Comparison of ENCODE assay signal across 12 cellular contexts in the genomic region with DNA sequence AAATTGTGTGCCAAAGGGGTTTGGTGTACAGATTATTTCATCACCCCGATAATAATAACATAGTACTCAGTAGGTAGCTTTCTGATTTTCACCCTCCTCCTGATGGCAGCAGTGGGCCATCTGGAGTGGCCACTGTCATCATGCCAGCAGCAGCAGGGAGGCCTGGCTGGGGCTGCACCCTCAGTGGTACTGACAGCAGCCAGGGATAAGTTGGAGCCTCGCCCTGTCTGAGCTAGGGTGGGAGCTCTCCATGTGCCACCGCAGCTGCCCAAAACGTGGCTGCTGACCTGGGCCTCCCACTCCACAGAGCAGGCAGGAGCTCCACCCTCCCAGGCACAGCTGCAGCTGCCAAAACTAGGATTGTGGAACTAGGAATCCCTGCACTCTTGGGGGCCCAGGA.
DNase-seq lines count a peak whose midpoint lies in the region; ATAC-seq and TF ChIP-seq lines count a peak whose summit lies in the region.
"Had no signal": no experiment of that assay in that cellular context is flagged by ENCODE, and none has a peak within 500 bp of the region (broad histone marks: within the 10 kb centered on the region; RNA-seq: fewer than 3 reads in every experiment).

No MANE protein-coding gene starts in this region.

- no peaks in the 10 kb centered on the region for H3K9me3 ChIP-seq in neural progenitor cell (ENCODE audit: low read depth)

- no peaks in the 10 kb centered on the region for H3K36me3 ChIP-seq in H7 (replicated peaks; ENCODE audit: control insufficient read depth, insufficient read depth, low read length)
- H3K36me3 ChIP-seq in neural progenitor cell = no peaks in the 10 kb centered on the region

- H3K4me3 Mint-ChIP-seq in neural progenitor cell = no peak overlapping the region
- H3K4me3 Mint-ChIP-seq: T-helper 2 cell treated with Interferon-gamma antibody and Interleukin-4, amounts not matched to agents 5 μg/mL and 100 μg/mL, for 36 hours had no signal

- H3K27ac ChIP-seq in neural progenitor cell = no peak overlapping the region

- H4K20me1 ChIP-seq in neural progenitor cell (ENCODE audit: low read depth) = no peaks in the 10 kb centered on the region

- DNase-seq in ACHN = peak; percentile 25
- DNase-seq in H7 = peak; percentile 10
- DNase-seq in cerebellum (ENCODE audit: low spot score) = peak; percentile 51
- DNase-seq in neural progenitor cell (ENCODE audit: low spot score) = no peak
- no peak for DNase-seq in NCI-H187 (lab: John Stamatoyannopoulos, UW)
- DNase-seq in NAMALWA (ENCODE audit: low spot score) = no peak
- DNase-seq: effector CD4-positive, alpha-beta T cell; stimulated activated CD4-positive, alpha-beta T cell treated with anti-CD3 and anti-CD28 coated beads, Interleukin-4, amount 100 ng/mL, for 1 hour had no signal

- H3K4me2 ChIP-seq in neural progenitor cell = no peak overlapping the region

- no peaks in the 10 kb centered on the region for H3K27me3 Mint-ChIP-seq in neural progenitor cell (ENCODE audit: insufficient read depth, low read depth)

- H3K36me3 Mint-ChIP-seq in neural progenitor cell = no peaks in the 10 kb centered on the region

- H2AFZ ChIP-seq in neural progenitor cell (replicated peaks) = peak overlapping the region; percentile 17

- H3K27ac Mint-ChIP-seq in neural progenitor cell = no peak overlapping the region
- H3K27ac Mint-ChIP-seq: T-helper 2 cell treated with Interferon-gamma antibody and Interleukin-4, amounts not matched to agents 5 μg/mL and 100 μg/mL, for 36 hours had no signal

- no peaks in the 10 kb centered on the region for H3F3A ChIP-seq in neural progenitor cell (ENCODE audit: low read depth)

- H3K27me3 ChIP-seq in H7 (ENCODE audit: control insufficient read depth, insufficient read depth, low read length) (no peaks in the 10 kb centered on the region), neural progenitor cell (no peaks in the 10 kb centered on the region)

- no peak for ATAC-seq in GM21515 (IDR thresholded peaks at IDR 0.05; ENCODE audit: unreplicated experiment)
- ATAC-seq in HG03135 (IDR thresholded peaks at IDR 0.05; ENCODE audit: unreplicated experiment) = no peak
- ATAC-seq: activated CD4-positive, CD25-positive, alpha-beta regulatory T cell treated with anti-CD3 and anti-CD28 coated beads, Interleukin-2, amount 50 U/mL, for 24 hours had no signal

- no peaks in the 10 kb centered on the region for H3K4me1 ChIP-seq in neural progenitor cell

- H3K9ac ChIP-seq in neural progenitor cell = no peak overlapping the region

- H3K79me2 ChIP-seq in neural progenitor cell (ENCODE audit: low read depth) = no peaks in the 10 kb centered on the region

- TF ChIP-seq CTCF in neural progenitor cell (IDR thresholded peaks at IDR 0.05) = peak; percentile 31

- H3K4me1 Mint-ChIP-seq in neural progenitor cell = peaks cover 2% of the 10 kb centered on the region

- in situ Hi-C loops in ACHN (cut with HindIII; ENCODE audit: low pct_ligation_motif_present, low pct_unique_long_range_greater_than_20kb, low sequenced_read_pairs) = no loop called here

- H3K4me3 ChIP-seq in H7 (ENCODE audit: insufficient read depth, low read depth, low read length) (no peak overlapping the region), neural progenitor cell (no peak overlapping the region)

- no peaks in the 10 kb centered on the region for H3K9me3 Mint-ChIP-seq in neural progenitor cell

Comparison
In these comparisons a context has a peak if more than half of its experiments do, and no peak if none do; other contexts are left out.
1. DNase-seq: peak in ACHN (single experiment), H7 (single experiment) and cerebellum (single experiment); none in neural progenitor cell (single experiment), NCI-H187 (0 of 2) and NAMALWA (single experiment).